2 cellular contexts compared by ENCODE assay signal in genomic region chr1:165543651-165544452, GRCh38.
TF ChIP-seq lines count a peak whose summit lies in the region.

A gene with protein sequence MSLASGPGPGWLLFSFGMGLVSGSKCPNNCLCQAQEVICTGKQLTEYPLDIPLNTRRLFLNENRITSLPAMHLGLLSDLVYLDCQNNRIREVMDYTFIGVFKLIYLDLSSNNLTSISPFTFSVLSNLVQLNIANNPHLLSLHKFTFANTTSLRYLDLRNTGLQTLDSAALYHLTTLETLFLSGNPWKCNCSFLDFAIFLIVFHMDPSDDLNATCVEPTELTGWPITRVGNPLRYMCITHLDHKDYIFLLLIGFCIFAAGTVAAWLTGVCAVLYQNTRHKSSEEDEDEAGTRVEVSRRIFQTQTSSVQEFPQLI (plus strand): TSS chr1:165544000. CDS start chr1:165544297, 297 bp downstream.

TF ChIP-seq in SK-N-SH, 30 proteins besides CTCF, POLR2A, EP300 and RAD21 (continued from another document):
- TF ChIP-seq, protein P1, sequence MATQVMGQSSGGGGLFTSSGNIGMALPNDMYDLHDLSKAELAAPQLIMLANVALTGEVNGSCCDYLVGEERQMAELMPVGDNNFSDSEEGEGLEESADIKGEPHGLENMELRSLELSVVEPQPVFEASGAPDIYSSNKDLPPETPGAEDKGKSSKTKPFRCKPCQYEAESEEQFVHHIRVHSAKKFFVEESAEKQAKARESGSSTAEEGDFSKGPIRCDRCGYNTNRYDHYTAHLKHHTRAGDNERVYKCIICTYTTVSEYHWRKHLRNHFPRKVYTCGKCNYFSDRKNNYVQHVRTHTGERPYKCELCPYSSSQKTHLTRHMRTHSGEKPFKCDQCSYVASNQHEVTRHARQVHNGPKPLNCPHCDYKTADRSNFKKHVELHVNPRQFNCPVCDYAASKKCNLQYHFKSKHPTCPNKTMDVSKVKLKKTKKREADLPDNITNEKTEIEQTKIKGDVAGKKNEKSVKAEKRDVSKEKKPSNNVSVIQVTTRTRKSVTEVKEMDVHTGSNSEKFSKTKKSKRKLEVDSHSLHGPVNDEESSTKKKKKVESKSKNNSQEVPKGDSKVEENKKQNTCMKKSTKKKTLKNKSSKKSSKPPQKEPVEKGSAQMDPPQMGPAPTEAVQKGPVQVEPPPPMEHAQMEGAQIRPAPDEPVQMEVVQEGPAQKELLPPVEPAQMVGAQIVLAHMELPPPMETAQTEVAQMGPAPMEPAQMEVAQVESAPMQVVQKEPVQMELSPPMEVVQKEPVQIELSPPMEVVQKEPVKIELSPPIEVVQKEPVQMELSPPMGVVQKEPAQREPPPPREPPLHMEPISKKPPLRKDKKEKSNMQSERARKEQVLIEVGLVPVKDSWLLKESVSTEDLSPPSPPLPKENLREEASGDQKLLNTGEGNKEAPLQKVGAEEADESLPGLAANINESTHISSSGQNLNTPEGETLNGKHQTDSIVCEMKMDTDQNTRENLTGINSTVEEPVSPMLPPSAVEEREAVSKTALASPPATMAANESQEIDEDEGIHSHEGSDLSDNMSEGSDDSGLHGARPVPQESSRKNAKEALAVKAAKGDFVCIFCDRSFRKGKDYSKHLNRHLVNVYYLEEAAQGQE (IDR thresholded peaks at IDR 0.05; ENCODE audit: low read depth, low read length): no peak
- TF ChIP-seq FOXJ3 (CRISPR knock-in tag; IDR thresholded peaks at IDR 0.05): no peak
- no peak for TF ChIP-seq EZH2phosphoT487 (IDR thresholded peaks at IDR 0.05; ENCODE audit: borderline replicate concordance, low read depth)
- TF ChIP-seq FOXM1 (IDR thresholded peaks at IDR 0.05; ENCODE audit: low read depth): no peak
- TF ChIP-seq, protein P2, sequence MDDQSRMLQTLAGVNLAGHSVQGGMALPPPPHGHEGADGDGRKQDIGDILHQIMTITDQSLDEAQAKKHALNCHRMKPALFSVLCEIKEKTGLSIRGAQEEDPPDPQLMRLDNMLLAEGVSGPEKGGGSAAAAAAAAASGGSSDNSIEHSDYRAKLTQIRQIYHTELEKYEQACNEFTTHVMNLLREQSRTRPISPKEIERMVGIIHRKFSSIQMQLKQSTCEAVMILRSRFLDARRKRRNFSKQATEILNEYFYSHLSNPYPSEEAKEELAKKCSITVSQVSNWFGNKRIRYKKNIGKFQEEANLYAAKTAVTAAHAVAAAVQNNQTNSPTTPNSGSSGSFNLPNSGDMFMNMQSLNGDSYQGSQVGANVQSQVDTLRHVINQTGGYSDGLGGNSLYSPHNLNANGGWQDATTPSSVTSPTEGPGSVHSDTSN (IDR thresholded peaks at IDR 0.05): no peak
- TF ChIP-seq MAX (IDR thresholded peaks at IDR 0.05; ENCODE audit: low read depth): no peak
- no peak for TF ChIP-seq NFIC (IDR thresholded peaks at IDR 0.05; ENCODE audit: borderline replicate concordance)
- no peak for TF ChIP-seq SMC3 (IDR thresholded peaks at IDR 0.05; ENCODE audit: low read depth, low read length)
- no peak for TF ChIP-seq TAF1 (IDR thresholded peaks at IDR 0.05; ENCODE audit: borderline replicate concordance, low read depth, low read length)
- TF ChIP-seq RCOR1 (IDR thresholded peaks at IDR 0.05; ENCODE audit: low read length): no peak

TF ChIP-seq in SK-N-SH treated with all-trans-retinoic acid at 6 μM for 48 hours, 23 proteins besides CTCF, POLR2A, EP300 and RAD21 (continued from another document):
- TF ChIP-seq, protein P3, sequence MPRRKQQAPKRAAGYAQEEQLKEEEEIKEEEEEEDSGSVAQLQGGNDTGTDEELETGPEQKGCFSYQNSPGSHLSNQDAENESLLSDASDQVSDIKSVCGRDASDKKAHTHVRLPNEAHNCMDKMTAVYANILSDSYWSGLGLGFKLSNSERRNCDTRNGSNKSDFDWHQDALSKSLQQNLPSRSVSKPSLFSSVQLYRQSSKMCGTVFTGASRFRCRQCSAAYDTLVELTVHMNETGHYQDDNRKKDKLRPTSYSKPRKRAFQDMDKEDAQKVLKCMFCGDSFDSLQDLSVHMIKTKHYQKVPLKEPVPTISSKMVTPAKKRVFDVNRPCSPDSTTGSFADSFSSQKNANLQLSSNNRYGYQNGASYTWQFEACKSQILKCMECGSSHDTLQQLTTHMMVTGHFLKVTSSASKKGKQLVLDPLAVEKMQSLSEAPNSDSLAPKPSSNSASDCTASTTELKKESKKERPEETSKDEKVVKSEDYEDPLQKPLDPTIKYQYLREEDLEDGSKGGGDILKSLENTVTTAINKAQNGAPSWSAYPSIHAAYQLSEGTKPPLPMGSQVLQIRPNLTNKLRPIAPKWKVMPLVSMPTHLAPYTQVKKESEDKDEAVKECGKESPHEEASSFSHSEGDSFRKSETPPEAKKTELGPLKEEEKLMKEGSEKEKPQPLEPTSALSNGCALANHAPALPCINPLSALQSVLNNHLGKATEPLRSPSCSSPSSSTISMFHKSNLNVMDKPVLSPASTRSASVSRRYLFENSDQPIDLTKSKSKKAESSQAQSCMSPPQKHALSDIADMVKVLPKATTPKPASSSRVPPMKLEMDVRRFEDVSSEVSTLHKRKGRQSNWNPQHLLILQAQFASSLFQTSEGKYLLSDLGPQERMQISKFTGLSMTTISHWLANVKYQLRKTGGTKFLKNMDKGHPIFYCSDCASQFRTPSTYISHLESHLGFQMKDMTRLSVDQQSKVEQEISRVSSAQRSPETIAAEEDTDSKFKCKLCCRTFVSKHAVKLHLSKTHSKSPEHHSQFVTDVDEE (CRISPR knock-in tag; IDR thresholded peaks at IDR 0.05): no peak
- no peak for TF ChIP-seq ISL1 (CRISPR knock-in tag; IDR thresholded peaks at IDR 0.05)
- no peak for TF ChIP-seq ZNF565 (CRISPR knock-in tag; conservative IDR thresholded peaks at IDR 0.05; ENCODE audit: low read depth)
- no peak for TF ChIP-seq ESRRG (CRISPR knock-in tag; IDR thresholded peaks at IDR 0.05)
- no peak for TF ChIP-seq BACH2 (CRISPR knock-in tag; IDR thresholded peaks at IDR 0.05; ENCODE audit: borderline replicate concordance)
- TF ChIP-seq RARB (CRISPR knock-in tag; IDR thresholded peaks at IDR 0.05): no peak
- TF ChIP-seq TOX (CRISPR knock-in tag; IDR thresholded peaks at IDR 0.05; ENCODE audit: borderline replicate concordance): no peak
- TF ChIP-seq OSR1 (CRISPR knock-in tag; IDR thresholded peaks at IDR 0.05): no peak
